Comparison of ENCODE assay signal across 1 cellular context in genomic region chr10:110758128-110758527, GRCh38.
TF ChIP-seq lines count a peak whose summit lies in the region.

No MANE protein-coding gene starts in this region.

TF ChIP-seq in WTC11, 78 proteins besides CTCF, POLR2A, EP300 and RAD21 (continued from another document):
- TF ChIP-seq ZBTB21 (CRISPR knock-in tag; IDR thresholded peaks at IDR 0.05; ENCODE audit: borderline replicate concordance) = no peak
